ENCODE assay signal across 8 cellular contexts in genomic region chr7:21939136-21939857, GRCh38. TPM values are rescaled to one million over a fixed set of nuclear protein-coding genes. Genes with fewer than 3 reads are reported as not detected.
DNase-seq lines count a peak whose midpoint lies in the region; ATAC-seq and TF ChIP-seq lines count a peak whose summit lies in the region.

No MANE protein-coding gene starts in this region.

- H3K4me3 ChIP-seq in naive thymus-derived CD4-positive, alpha-beta T cell (ENCODE audit: low read length), result no peak overlapping the region

- H3K36me3 ChIP-seq in naive thymus-derived CD4-positive, alpha-beta T cell (ENCODE audit: control insufficient read depth in 2 of 3, insufficient read depth in 3 of 3, low read length in 3 of 3), result no peaks in the 10 kb centered on the region

- peaks cover 83% of the 10 kb centered on the region for H3K4me1 Mint-ChIP-seq in activated T-cell treated with anti-CD3 and anti-CD28 coated beads, Interleukin-2, amount 50 U/mL, for 24 hours (ENCODE audit: low read depth)
- H3K4me1 Mint-ChIP-seq in naive thymus-derived CD4-positive, alpha-beta T cell, result peaks cover 30 to 84% (median 66%) of the 10 kb centered on the region in 7 donors
- H3K4me1 Mint-ChIP-seq in glutamatergic neuron (ENCODE audit: low read depth, unreplicated experiment), result peaks cover 13% of the 10 kb centered on the region

- peak overlapping the region; percentile 97 for H3K27ac Mint-ChIP-seq in activated T-cell treated with anti-CD3 and anti-CD28 coated beads, Interleukin-2, amount 50 U/mL, for 24 hours
- peak overlapping the region in 2 of 9 donors; percentile 13 to 75 for H3K27ac Mint-ChIP-seq in naive thymus-derived CD4-positive, alpha-beta T cell
- H3K27ac Mint-ChIP-seq in glutamatergic neuron (ENCODE audit: unreplicated experiment), result no peak overlapping the region

- H3K27ac ChIP-seq in naive thymus-derived CD4-positive, alpha-beta T cell (ENCODE audit: low read depth, low read length), result no peak overlapping the region

- DNase-seq in DMS79 treated with DMSO at 0.1 percent for 48 hours (lab: John Stamatoyannopoulos, UW), result peak; percentile 79
- DNase-seq in activated T-cell treated with anti-CD3 and anti-CD28 coated beads, Interleukin-2, amount 50 U/mL, for 24 hours, result peak; percentile 37
- peak in 1 of 9 donors; percentile 66 for DNase-seq in naive thymus-derived CD4-positive, alpha-beta T cell
- no peak for DNase-seq in activated gamma-delta T cell treated with Interleukin-2 at 50 U/mL for 16 hours
- no peak for DNase-seq in glutamatergic neuron
- no peak for DNase-seq in UCSD-AML1 (lab: John Stamatoyannopoulos, UW; ENCODE audit: unreplicated experiment)

- intact Hi-C loops in naive thymus-derived CD4-positive, alpha-beta T cell (cut with micrococcal nuclease), result no loop called here

- POLR2A ChIA-PET in naive thymus-derived CD4-positive, alpha-beta T cell (lab: Charles Lee), result interaction anchor here (1.8 kb wide), 1 partner anchor 91 kb away, joined by 4 read pairs; no protein-coding TSS in a partner anchor

- H3K4me1 ChIP-seq in naive thymus-derived CD4-positive, alpha-beta T cell (ENCODE audit: control insufficient read depth in 2 of 2, insufficient read depth in 2 of 2, low read length in 2 of 2), result peaks cover 0 to 27% of the 10 kb centered on the region in 2 donors

- H3K27me3 ChIP-seq in naive thymus-derived CD4-positive, alpha-beta T cell (ENCODE audit: control insufficient read depth in 2 of 2, insufficient read depth in 2 of 2, low read length in 2 of 2), result no peaks in the 10 kb centered on the region

- CTCF ChIA-PET in naive thymus-derived CD4-positive, alpha-beta T cell (lab: Charles Lee), result no interaction called here

- no peaks in the 10 kb centered on the region for H3K9me3 ChIP-seq in naive thymus-derived CD4-positive, alpha-beta T cell (ENCODE audit: control insufficient read depth in 2 of 3, low read length in 3 of 3)

- peak; percentile 50 for ATAC-seq in GM19438 (IDR thresholded peaks at IDR 0.05; ENCODE audit: low read depth, unreplicated experiment)
- peak; percentile 75 for ATAC-seq in HG03439 (IDR thresholded peaks at IDR 0.05; ENCODE audit: unreplicated experiment)
- ATAC-seq in naive thymus-derived CD4-positive, alpha-beta T cell, result peak; percentile 22

- no peak for TF ChIP-seq CTCF in glutamatergic neuron (IDR thresholded peaks at IDR 0.05; ENCODE audit: partially characterized antibody, unreplicated experiment)

- H3K9me3 Mint-ChIP-seq in activated T-cell treated with anti-CD3 and anti-CD28 coated beads, Interleukin-2, amount 50 U/mL, for 24 hours, result peaks cover 14% of the 10 kb centered on the region
- peaks cover 0 to 18% (median 3%) of the 10 kb centered on the region in 11 donors for H3K9me3 Mint-ChIP-seq in naive thymus-derived CD4-positive, alpha-beta T cell
- H3K9me3 Mint-ChIP-seq in glutamatergic neuron (ENCODE audit: unreplicated experiment), result peaks cover 6% of the 10 kb centered on the region

- peaks cover 74% of the 10 kb centered on the region for H3K36me3 Mint-ChIP-seq in activated T-cell treated with anti-CD3 and anti-CD28 coated beads, Interleukin-2, amount 50 U/mL, for 24 hours (ENCODE audit: low read depth)
- H3K36me3 Mint-ChIP-seq in naive thymus-derived CD4-positive, alpha-beta T cell, result peaks cover 3 to 36% (median 30%) of the 10 kb centered on the region in 5 donors
- no peaks in the 10 kb centered on the region for H3K36me3 Mint-ChIP-seq in glutamatergic neuron (ENCODE audit: unreplicated experiment)

- no peaks in the 10 kb centered on the region for H3K27me3 Mint-ChIP-seq in activated T-cell treated with anti-CD3 and anti-CD28 coated beads, Interleukin-2, amount 50 U/mL, for 24 hours
- H3K27me3 Mint-ChIP-seq in naive thymus-derived CD4-positive, alpha-beta T cell, result peaks cover 0 to 2% (median 0%) of the 10 kb centered on the region in 5 donors
- H3K27me3 Mint-ChIP-seq in glutamatergic neuron (ENCODE audit: unreplicated experiment), result no peaks in the 10 kb centered on the region

- peak overlapping the region; percentile 66 for H3K4me3 Mint-ChIP-seq in activated T-cell treated with anti-CD3 and anti-CD28 coated beads, Interleukin-2, amount 50 U/mL, for 24 hours
- H3K4me3 Mint-ChIP-seq in naive thymus-derived CD4-positive, alpha-beta T cell, result peak overlapping the region in 2 of 10 donors; percentile 1 to 24
- no peak overlapping the region for H3K4me3 Mint-ChIP-seq in glutamatergic neuron (ENCODE audit: unreplicated experiment)

RNA-seq across cellular contexts. Expression of gene CDCA7L, which starts 6.4 kb away (rescaled TPM):
- 10 to 100 TPM; 24.3 to 47.0 (median 41.0) TPM for total RNA-seq in naive thymus-derived CD4-positive, alpha-beta T cell
- polyA plus RNA-seq in naive thymus-derived CD4-positive, alpha-beta T cell, result 10 to 100 TPM; 51.1 to 70.4 TPM
- 6.1 TPM for total RNA-seq in glutamatergic neuron (ENCODE audit: unreplicated experiment)

Comparison
In these comparisons a context has a peak if more than half of its experiments do, and no peak if none do; other contexts are left out.
1. DNase-seq: peak in DMS79 treated with DMSO at 0.1 percent for 48 hours (single experiment) and activated T-cell treated with anti-CD3 and anti-CD28 coated beads, Interleukin-2, amount 50 U/mL, for 24 hours (single experiment); none in activated gamma-delta T cell treated with Interleukin-2 at 50 U/mL for 16 hours (single experiment), glutamatergic neuron (single experiment) and UCSD-AML1 (single experiment).
2. ATAC-seq: peak in every context shown above with its lines; median percentile 75 in HG03439; 50 in GM19438; 22 in naive thymus-derived CD4-positive, alpha-beta T cell.